In the genomic region with DNA sequence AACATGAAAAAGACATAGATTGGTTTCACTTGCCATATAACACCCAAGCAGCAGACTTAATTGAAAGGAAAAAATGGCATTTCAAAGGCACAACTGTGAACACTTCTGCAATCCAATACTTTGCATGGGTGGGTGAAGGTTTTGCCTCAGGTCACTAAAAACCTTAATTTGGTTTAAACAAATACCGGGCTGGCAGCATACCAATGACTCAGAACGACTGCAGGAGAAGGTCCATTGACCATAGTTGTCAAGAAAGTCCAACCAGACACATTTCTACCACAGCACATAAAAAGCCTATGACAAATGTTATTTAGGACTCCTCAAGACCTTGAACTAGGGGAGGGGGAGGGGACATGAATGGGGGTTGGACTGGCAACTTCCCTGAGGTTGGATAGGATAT, we compare ENCODE assay signal across 4 cellular contexts.
"Had no signal": no experiment of that assay in that cellular context is flagged by ENCODE, and none has a peak within 500 bp of the region (broad histone marks: within the 10 kb centered on the region; RNA-seq: fewer than 3 reads in every experiment).

No MANE protein-coding gene starts in this region.

- H3K9me3 Mint-ChIP-seq: GM23338, H9 had no signal

- H3K4me2 ChIP-seq: GM23338 had no signal

- H3K4me3 ChIP-seq: GM23338 had no signal

- H3K4me1 Mint-ChIP-seq: GM23338 had no signal

- H3K27ac Mint-ChIP-seq: GM23338, H9 had no signal

- DNase-seq: H9, HCEC 1CT, IMR-90 had no signal

- H3K4me3 Mint-ChIP-seq: GM23338, H9 had no signal

- H2AFZ ChIP-seq: GM23338 had no signal
